Comparison of ENCODE assay signal across 8 cellular contexts in genomic region chr17:63998050-63998720, GRCh38. TPM values are rescaled to one million over a fixed set of nuclear protein-coding genes. Genes with fewer than 3 reads are reported as not detected.
DNase-seq lines count a peak whose midpoint lies in the region; ATAC-seq, FAIRE-seq and TF ChIP-seq lines count a peak whose summit lies in the region.

TSS of gene PRR29 (plus strand) at chr17:63998351. CDS start at chr17:63998365, 14 bp downstream.

- H3K9me3 ChIP-seq in CD8-positive, alpha-beta T cell (ENCODE audit: low read length) = no peaks in the 10 kb centered on the region
- no peaks in the 10 kb centered on the region for H3K9me3 ChIP-seq in lung (ENCODE audit: control insufficient read depth in 2 of 2, insufficient read depth in 1 of 2, low read length in 1 of 2)

- peak; percentile 56 to 82 (median 74) for DNase-seq in CD8-positive, alpha-beta T cell
- peak; percentile 85 for DNase-seq in H54 (ENCODE audit: insufficient read length, low spot score)
- DNase-seq in NCI-H2196 (lab: John Stamatoyannopoulos, UW; ENCODE audit: unreplicated experiment) = peak; percentile 84
- DNase-seq in activated CD4-positive, alpha-beta T cell treated with anti-CD3 and anti-CD28 coated beads, Interleukin-2, amount 50 U/mL, for 1 hour = peak; percentile 71
- peak; percentile 83 for DNase-seq in dermis blood vessel endothelial cell
- peak; percentile 67 for DNase-seq in lung (ENCODE audit: low spot score)
- peak; percentile 43 to 51 (median 51) for DNase-seq in stimulated activated CD4-positive, alpha-beta T cell treated with anti-CD3 and anti-CD28 coated beads, TNF-alpha, amount 100 ng/mL, for 4 hours (ENCODE audit: low read depth in 3 of 3)

- H3K36me3 Mint-ChIP-seq in CD8-positive, alpha-beta T cell = peaks cover 15% of the 10 kb centered on the region

- no peaks in the 10 kb centered on the region for H3K27me3 Mint-ChIP-seq in CD8-positive, alpha-beta T cell (ENCODE audit: low read depth)

- POLR2A ChIA-PET in CD8-positive, alpha-beta T cell (lab: Charles Lee) = interaction anchor here (0.6 to 3.1 kb wide), 5 partner anchors 18 to 148 kb away, joined by 3 to 20 read pairs (median 5); partner anchors contain the start of gene ICAM2

- no peak for TF ChIP-seq CTCF in CD8-positive, alpha-beta T cell (IDR thresholded peaks at IDR 0.05)
- no peak for TF ChIP-seq CTCF in lung (IDR thresholded peaks at IDR 0.05; ENCODE audit: control extremely low read depth, extremely low read depth)

- no peak; the same call in 1 of the 2 replicates for TF ChIP-seq POLR2A in H54 (IDR thresholded peaks at IDR 0.05; ENCODE audit: low read depth, low read length)

- peak; percentile 69 for ATAC-seq in CD8-positive, alpha-beta T cell
- peak; percentile 64 for ATAC-seq in lung (ENCODE audit: insufficient read depth, low FRiP score)
- ATAC-seq in GM21447 (IDR thresholded peaks at IDR 0.05; ENCODE audit: unreplicated experiment) = no peak

- H3K9me3 Mint-ChIP-seq in CD8-positive, alpha-beta T cell = no peaks in the 10 kb centered on the region

- H3K27me3 ChIP-seq in CD8-positive, alpha-beta T cell (ENCODE audit: insufficient read depth, low read length) = no peaks in the 10 kb centered on the region
- no peaks in the 10 kb centered on the region for H3K27me3 ChIP-seq in lung (ENCODE audit: control insufficient read depth, insufficient read depth)

- intact Hi-C loops in CD8-positive, alpha-beta T cell (cut with DNase I, micrococcal nuclease) = loop anchor here (1.0 to 10.0 kb wide), 4 partner anchors 19 to 303 kb away; partner anchors contain the start of gene ICAM2 (in 1 of the 2)

- no peak within 1 kb of the TSS for H3K27ac ChIP-seq in CD8-positive, alpha-beta T cell (ENCODE audit: low read depth, low read length)
- peak within 1 kb of the TSS in 1 of 2 donors; percentile 18 for H3K27ac ChIP-seq in lung (ENCODE audit: low read depth in 1 of 2, low read length in 1 of 2)

- H3K4me1 Mint-ChIP-seq in CD8-positive, alpha-beta T cell (ENCODE audit: low read depth) = peaks cover 40% of the 10 kb centered on the region

- peak within 1 kb of the TSS; percentile 89 for H3K4me3 Mint-ChIP-seq in CD8-positive, alpha-beta T cell

- FAIRE-seq in H54 (lab: Jason Lieb, UNC) = no peak

- peaks cover 29% of the 10 kb centered on the region for H3K4me1 ChIP-seq in CD8-positive, alpha-beta T cell (ENCODE audit: insufficient read depth, low read length)
- H3K4me1 ChIP-seq in lung (ENCODE audit: control insufficient read depth in 2 of 2, insufficient read depth in 2 of 2, low read length in 2 of 2) = peaks cover 0 to 26% of the 10 kb centered on the region in 2 donors

- WGBS in lung, 2 donors = 1 to 2% methylated on average over 40 to 43 of the region's 43 CpGs

- peaks cover 9% of the 10 kb centered on the region for H3K36me3 ChIP-seq in CD8-positive, alpha-beta T cell (ENCODE audit: insufficient read depth, low read length)
- peaks cover 0 to 3% of the 10 kb centered on the region in 2 donors for H3K36me3 ChIP-seq in lung (ENCODE audit: control insufficient read depth in 2 of 2, insufficient read depth in 2 of 2, low read length in 2 of 2)

- H3K27ac Mint-ChIP-seq in CD8-positive, alpha-beta T cell = peak within 1 kb of the TSS; percentile 75

- H3K4me3 ChIP-seq in CD8-positive, alpha-beta T cell (ENCODE audit: low read depth, low read length) = peak within 1 kb of the TSS; percentile 64
- peak within 1 kb of the TSS; percentile 39 for H3K4me3 ChIP-seq in lung

- CTCF ChIA-PET in CD8-positive, alpha-beta T cell (lab: Charles Lee) = interaction anchor here (0.9 to 18.0 kb wide), 4 partner anchors 26 to 79 kb away, joined by 3 to 293 read pairs (median 3); partner anchors contain the start of gene ICAM2

RNA-seq across cellular contexts. Expression of gene PRR29, which starts in this region (rescaled TPM):
- total RNA-seq in CD8-positive, alpha-beta T cell = under 1 TPM; 0.24 to 0.97 TPM
- total RNA-seq in dermis blood vessel endothelial cell = 0.42 and 0.85 TPM in 2 replicates
- 10 to 100 TPM in 1 of 2 donors, 1 to 10 TPM in 1; 8.8 to 36.8 TPM for total RNA-seq in lung
- polyA plus RNA-seq in lung = 1 to 10 TPM; 8.0 to 9.3 TPM

Comparison
In these comparisons a context has a peak if more than half of its experiments do, and no peak if none do; other contexts are left out.
1. Peak in DNase-seq, ATAC-seq and H3K4me3 ChIP-seq in CD8-positive, alpha-beta T cell; RNA of the gene not detected or under 1 TPM.
2. Peak in DNase-seq in dermis blood vessel endothelial cell; RNA of the gene not detected or under 1 TPM.